In the genomic region with DNA sequence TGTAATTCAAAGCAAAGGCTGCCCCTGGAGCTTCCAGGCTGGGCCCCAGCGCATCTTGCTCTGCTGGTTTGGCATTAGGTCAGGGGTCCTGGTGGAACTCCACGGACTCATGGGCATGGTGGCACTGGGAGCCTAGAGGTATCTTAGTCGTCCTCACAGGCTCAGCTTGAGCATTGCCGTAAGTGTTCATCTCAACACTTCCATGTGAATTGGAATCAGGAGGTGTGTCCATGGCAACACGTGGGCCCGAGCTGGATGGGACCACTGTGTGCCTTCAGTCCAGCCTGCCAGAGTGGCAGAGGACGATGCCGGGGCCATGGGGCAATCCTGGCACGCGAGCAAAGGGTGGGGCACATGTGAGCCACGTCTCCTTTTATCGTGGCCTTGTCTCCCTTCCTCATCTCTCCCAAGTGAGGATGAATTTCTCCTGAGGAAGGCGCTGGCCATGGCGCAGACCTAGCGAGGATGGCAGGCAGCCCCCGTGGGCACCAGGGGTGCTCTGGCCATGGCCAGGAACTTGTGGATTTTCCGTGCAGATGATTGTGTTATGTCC, we compare ENCODE assay signal across 1 cellular context.
TF ChIP-seq lines count a peak whose summit lies in the region.

No MANE protein-coding gene starts in this region.

TF ChIP-seq in HepG2, 621 proteins besides CTCF, POLR2A, EP300 and RAD21:
- TF ChIP-seq, protein P1, sequence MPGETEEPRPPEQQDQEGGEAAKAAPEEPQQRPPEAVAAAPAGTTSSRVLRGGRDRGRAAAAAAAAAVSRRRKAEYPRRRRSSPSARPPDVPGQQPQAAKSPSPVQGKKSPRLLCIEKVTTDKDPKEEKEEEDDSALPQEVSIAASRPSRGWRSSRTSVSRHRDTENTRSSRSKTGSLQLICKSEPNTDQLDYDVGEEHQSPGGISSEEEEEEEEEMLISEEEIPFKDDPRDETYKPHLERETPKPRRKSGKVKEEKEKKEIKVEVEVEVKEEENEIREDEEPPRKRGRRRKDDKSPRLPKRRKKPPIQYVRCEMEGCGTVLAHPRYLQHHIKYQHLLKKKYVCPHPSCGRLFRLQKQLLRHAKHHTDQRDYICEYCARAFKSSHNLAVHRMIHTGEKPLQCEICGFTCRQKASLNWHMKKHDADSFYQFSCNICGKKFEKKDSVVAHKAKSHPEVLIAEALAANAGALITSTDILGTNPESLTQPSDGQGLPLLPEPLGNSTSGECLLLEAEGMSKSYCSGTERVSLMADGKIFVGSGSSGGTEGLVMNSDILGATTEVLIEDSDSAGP (CRISPR knock-in tag; IDR thresholded peaks at IDR 0.05; ENCODE audit: borderline replicate concordance), result 0 out of 2 replicates have a peak, but pooled peaks have one; percentile 25
- TF ChIP-seq ARNTL (CRISPR knock-in tag; IDR thresholded peaks at IDR 0.05), result 0 out of 2 replicates have a peak, but pooled peaks have one; percentile 14
- no peak for TF ChIP-seq ZNF564 (CRISPR knock-in tag; IDR thresholded peaks at IDR 0.05)
- peak; percentile 12; the same call in 1 of the 2 replicates for TF ChIP-seq NRL (CRISPR knock-in tag; IDR thresholded peaks at IDR 0.05; ENCODE audit: borderline replicate concordance)
- TF ChIP-seq, protein P2, sequence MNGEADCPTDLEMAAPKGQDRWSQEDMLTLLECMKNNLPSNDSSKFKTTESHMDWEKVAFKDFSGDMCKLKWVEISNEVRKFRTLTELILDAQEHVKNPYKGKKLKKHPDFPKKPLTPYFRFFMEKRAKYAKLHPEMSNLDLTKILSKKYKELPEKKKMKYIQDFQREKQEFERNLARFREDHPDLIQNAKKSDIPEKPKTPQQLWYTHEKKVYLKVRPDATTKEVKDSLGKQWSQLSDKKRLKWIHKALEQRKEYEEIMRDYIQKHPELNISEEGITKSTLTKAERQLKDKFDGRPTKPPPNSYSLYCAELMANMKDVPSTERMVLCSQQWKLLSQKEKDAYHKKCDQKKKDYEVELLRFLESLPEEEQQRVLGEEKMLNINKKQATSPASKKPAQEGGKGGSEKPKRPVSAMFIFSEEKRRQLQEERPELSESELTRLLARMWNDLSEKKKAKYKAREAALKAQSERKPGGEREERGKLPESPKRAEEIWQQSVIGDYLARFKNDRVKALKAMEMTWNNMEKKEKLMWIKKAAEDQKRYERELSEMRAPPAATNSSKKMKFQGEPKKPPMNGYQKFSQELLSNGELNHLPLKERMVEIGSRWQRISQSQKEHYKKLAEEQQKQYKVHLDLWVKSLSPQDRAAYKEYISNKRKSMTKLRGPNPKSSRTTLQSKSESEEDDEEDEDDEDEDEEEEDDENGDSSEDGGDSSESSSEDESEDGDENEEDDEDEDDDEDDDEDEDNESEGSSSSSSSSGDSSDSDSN (CRISPR knock-in tag; IDR thresholded peaks at IDR 0.05), result 0 out of 2 replicates have a peak, but pooled peaks have one; percentile 17
